Comparison of ENCODE assay signal across 25 cellular contexts in genomic region chr5:76245571-76245970, GRCh38.
DNase-seq lines count a peak whose midpoint lies in the region; ATAC-seq, FAIRE-seq and TF ChIP-seq lines count a peak whose summit lies in the region.
"Had no signal": no experiment of that assay in that cellular context is flagged by ENCODE, and none has a peak within 500 bp of the region (broad histone marks: within the 10 kb centered on the region; RNA-seq: fewer than 3 reads in every experiment).

No MANE protein-coding gene starts in this region.

- TF ChIP-seq RAD21 in SK-N-SH (IDR thresholded peaks at IDR 0.05; ENCODE audit: low read length) (no peak), H1 (IDR thresholded peaks at IDR 0.05 in 1 of 2, conservative IDR thresholded peaks at IDR 0.05 in 1 of 2; ENCODE audit: low read depth in 2 of 2, low read length in 2 of 2) (no peak)

- H3K79me1 ChIP-seq in H1 (ENCODE audit: low read depth, low read length), result no peaks in the 10 kb centered on the region

- H3K9ac ChIP-seq in SK-N-SH (no peak overlapping the region), H1 (replicated peaks in 1 of 4; ENCODE audit: extremely low read depth in 1 of 4, low read depth in 3 of 4, low read length in 3 of 4) (no peak overlapping the region), PC-3 (ENCODE audit: low read length) (no peak overlapping the region)
- H3K9ac ChIP-seq: BLaER1 treated with 17β-estradiol and CSF1 and Interleukin-3, amounts not matched to agents 10 nM and 100 nM had no signal

- 24% methylated on average over 3 of the region's 3 CpGs for WGBS in SK-N-SH (ENCODE audit: low lambda C conversion rate)
- WGBS in H1 (ENCODE audit: extremely low coverage in 1 of 2, insufficient coverage in 1 of 2, insufficient read length in 1 of 2, insufficient replicate concordance in 2 of 2, low coverage in 1 of 2, low lambda C conversion rate in 2 of 2, missing lambda C conversion rate in 1 of 2), 2 experiments, result 89% methylated on average over 3 of the region's 3 CpGs; no CpG with 5 or more reads in 1 of the 2 experiments

- H3K9me2 ChIP-seq in SK-N-SH, result no peaks in the 10 kb centered on the region
- no peaks in the 10 kb centered on the region for H3K9me2 ChIP-seq in PC-3 (replicated peaks; ENCODE audit: low read length)

- CTCF ChIA-PET in SK-N-SH (lab: Yijun Ruan, JAX), result interaction anchor here (0.9 to 1.3 kb wide), 4 partner anchors 11 to 529 kb away, joined by 3 to 12 read pairs (median 3); no protein-coding TSS in a partner anchor
- CTCF ChIA-PET in H1 (lab: Charles Lee; ENCODE audit: partially characterized antibody), result interaction anchor here (0.5 to 1.0 kb wide), 3 partner anchors 170 to 527 kb away, joined by 3 to 4 read pairs (median 4); no protein-coding TSS in a partner anchor
- CTCF ChIA-PET in PC-3 (lab: Charles Lee), result no interaction called here

- no peak overlapping the region for H3K4ac ChIP-seq in H1 (replicated peaks; ENCODE audit: insufficient read length, low read depth, low read length)

- peak; percentile 45 for DNase-seq in SK-N-SH
- DNase-seq in NCI-H82 (lab: John Stamatoyannopoulos, UW), result peak; percentile 70
- no peak for DNase-seq in H1 (ENCODE audit: low read depth in 1 of 2, low spot score in 2 of 2)
- no peak for DNase-seq in PC-3
- no peak for DNase-seq in NCI-H510A treated with DMSO at 0.1 percent for 48 hours (lab: John Stamatoyannopoulos, UW)
- DNase-seq: ACHN; AML-193; BE2C; CD4-positive, alpha-beta T cell; CD8-positive, alpha-beta memory T cell; DMS 273 treated with DMSO at 0.1 percent for 48 hours; DMS79; EL; GDM1; HFFc6 had no signal

- H2BK15ac ChIP-seq in H1 (ENCODE audit: low read length), result no peak overlapping the region

- no peak overlapping the region for H2AK5ac ChIP-seq in H1 (ENCODE audit: low read depth, low read length)

- H3F3A ChIP-seq in SK-N-SH (replicated peaks; ENCODE audit: insufficient read depth) (no peaks in the 10 kb centered on the region), PC-3 (ENCODE audit: low read length, unreplicated experiment) (no peaks in the 10 kb centered on the region)

- no peak overlapping the region for H3K18ac ChIP-seq in H1 (ENCODE audit: extremely low read depth, low read length)

- H3K27me3 ChIP-seq in SK-N-SH (ENCODE audit: insufficient read depth), result no peaks in the 10 kb centered on the region
- H3K27me3 ChIP-seq in H1 (replicated peaks in 1 of 4; ENCODE audit: control insufficient read depth in 3 of 4, extremely low read depth in 1 of 4, insufficient read depth in 3 of 4, low read length in 3 of 4), result no peaks in the 10 kb centered on the region
- peaks cover 15% of the 10 kb centered on the region; the same call in 1 of the 2 replicates for H3K27me3 ChIP-seq in PC-3 (ENCODE audit: low read length)
- H3K27me3 ChIP-seq: BE2C; BLaER1 treated with 17β-estradiol and CSF1 and Interleukin-3, amounts not matched to agents 10 nM and 100 nM had no signal

- H4K20me1 ChIP-seq in SK-N-SH (ENCODE audit: insufficient read depth) (no peaks in the 10 kb centered on the region), H1 (replicated peaks in 1 of 2; ENCODE audit: control insufficient read depth in 1 of 2, insufficient read depth in 2 of 2, low read length in 2 of 2) (no peaks in the 10 kb centered on the region), PC-3 (ENCODE audit: low read length) (no peaks in the 10 kb centered on the region)
- H4K20me1 ChIP-seq: BLaER1 treated with 17β-estradiol and CSF1 and Interleukin-3, amounts not matched to agents 10 nM and 100 nM had no signal

- no peak overlapping the region for H2BK120ac ChIP-seq in H1 (replicated peaks; ENCODE audit: low read depth, low read length)

- intact Hi-C loops in PC-3 (cut with micrococcal nuclease), result no loop called here

- TF ChIP-seq EP300 in SK-N-SH (IDR thresholded peaks at IDR 0.05; ENCODE audit: borderline replicate concordance in 1 of 2, low read depth in 1 of 2, low read length in 1 of 2), result peak in 1 of 2 experiments; percentile 49; a peak in 2 of 4 replicates
- no peak for TF ChIP-seq EP300 in H1 (IDR thresholded peaks at IDR 0.05; ENCODE audit: borderline replicate concordance in 1 of 2, low read depth in 2 of 2, low read length in 2 of 2)

- POLR2A ChIA-PET in SK-N-SH (lab: Yijun Ruan, JAX) (no interaction called here), H1 (lab: Charles Lee; ENCODE audit: partially characterized antibody) (no interaction called here), PC-3 (lab: Charles Lee; ENCODE audit: unreplicated experiment) (no interaction called here)

- peak overlapping the region; percentile 73 for H3K56ac ChIP-seq in H1 (replicated peaks; ENCODE audit: insufficient read length, low read depth, low read length)

- H3K4me3 ChIP-seq in SK-N-SH (ENCODE audit: low read depth in 2 of 2, low read length in 1 of 2) (no peak overlapping the region), H1 (ENCODE audit: extremely low read depth in 1 of 4, insufficient read depth in 2 of 4, low read depth in 3 of 4, low read length in 4 of 4) (no peak overlapping the region), PC-3 (ENCODE audit: low read length) (no peak overlapping the region)
- H3K4me3 ChIP-seq: BLaER1 treated with 17β-estradiol and CSF1 and Interleukin-3, amounts not matched to agents 10 nM and 100 nM; GM12878; GM23338; HAP-1 had no signal

- no peak overlapping the region for H2BK12ac ChIP-seq in H1 (ENCODE audit: low read depth, low read length)

- no peaks in the 10 kb centered on the region; the same call in 1 of the 2 replicates for H3K23me2 ChIP-seq in H1 (ENCODE audit: low read depth, low read length)

- BruUV-seq in PC-3 (replicated peaks; lab: Mats Ljungman, UMichigan), result no TSS peak

- H3K23ac ChIP-seq in H1 (ENCODE audit: insufficient read length), result no peak overlapping the region

- H3K27ac ChIP-seq in SK-N-SH (ENCODE audit: low read depth in 2 of 2, low read length in 1 of 2) (no peak overlapping the region), H1 (ENCODE audit: low read depth, low read length) (no peak overlapping the region), PC-3 (ENCODE audit: low read length) (no peak overlapping the region)
- H3K27ac ChIP-seq: 22Rv1; BLaER1 treated with 17β-estradiol and CSF1 and Interleukin-3, amounts not matched to agents 10 nM and 100 nM had no signal

- no peak for FAIRE-seq in H1 (lab: Jason Lieb, UNC)
- FAIRE-seq: A204.1, D721Med, GM12878, GM19239, H54 had no signal

- H4K5ac ChIP-seq in H1 (ENCODE audit: insufficient read length, low read depth, low read length), result no peak overlapping the region

- ATAC-seq in SK-N-SH treated with all-trans-retinoic acid at 6 μM for 48 hours, result no peak
- ATAC-seq in PC-3, result no peak
- ATAC-seq: GM12878, GM23338 had no signal

- H3K36me3 ChIP-seq in SK-N-SH (replicated peaks in 1 of 2; ENCODE audit: control insufficient read depth in 1 of 2, insufficient read depth in 2 of 2, low read length in 1 of 2) (no peaks in the 10 kb centered on the region), H1 (ENCODE audit: control insufficient read depth in 2 of 4, insufficient read depth in 4 of 4, low read length in 3 of 4) (no peaks in the 10 kb centered on the region), PC-3 (ENCODE audit: low read depth, low read length) (no peaks in the 10 kb centered on the region)
- H3K36me3 ChIP-seq: BE2C; BLaER1 treated with 17β-estradiol and CSF1 and Interleukin-3, amounts not matched to agents 10 nM and 100 nM; HAP-1 had no signal

- H3K4me1 ChIP-seq in SK-N-SH (ENCODE audit: control insufficient read depth in 1 of 2, insufficient read depth in 2 of 2, low read depth in 1 of 2, low read length in 1 of 2), result peaks cover 0 to 8% of the 10 kb centered on the region in 2 experiments; a peak in 2 of 4 replicates
- H3K4me1 ChIP-seq in H1 (replicated peaks in 1 of 4; ENCODE audit: control insufficient read depth in 3 of 4, insufficient read depth in 4 of 4, low read length in 3 of 4), result no peaks in the 10 kb centered on the region
- no peaks in the 10 kb centered on the region for H3K4me1 ChIP-seq in PC-3 (ENCODE audit: insufficient read depth, low read length)
- H3K4me1 ChIP-seq: BE2C, HAP-1 had no signal

- TF ChIP-seq POLR2A in H1 (IDR thresholded peaks at IDR 0.05; ENCODE audit: control extremely low read depth in 1 of 2, low read depth in 2 of 2, low read length in 2 of 2), result no peak

- H2BK20ac ChIP-seq in H1 (ENCODE audit: low read length), result no peak overlapping the region

- no peak overlapping the region for H4K91ac ChIP-seq in H1 (replicated peaks; ENCODE audit: insufficient read length, low read length)

- TF ChIP-seq CTCF in SK-N-SH (IDR thresholded peaks at IDR 0.05) (no peak), H1 (IDR thresholded peaks at IDR 0.05; ENCODE audit: control extremely low read depth in 1 of 3, insufficient read depth in 1 of 3, low read depth in 1 of 3, low read length in 3 of 3) (no peak), PC-3 (conservative IDR thresholded peaks at IDR 0.05; ENCODE audit: low read depth, low read length) (no peak)

- H4K8ac ChIP-seq in H1 (ENCODE audit: extremely low read depth, insufficient read depth, low read length), result no peak overlapping the region

- H3K14ac ChIP-seq in H1 (ENCODE audit: insufficient read length), result no peak overlapping the region

- no peak overlapping the region for H3K4me2 ChIP-seq in SK-N-SH
- no peak overlapping the region for H3K4me2 ChIP-seq in H1 (ENCODE audit: insufficient read depth in 1 of 2, low read depth in 2 of 2, low read length in 2 of 2)
- no peak overlapping the region for H3K4me2 ChIP-seq in PC-3 (ENCODE audit: low read length)
- H3K4me2 ChIP-seq: BLaER1 treated with 17β-estradiol and CSF1 and Interleukin-3, amounts not matched to agents 10 nM and 100 nM; GM23338 had no signal

- H2BK5ac ChIP-seq in H1 (ENCODE audit: low read depth, low read length), result no peak overlapping the region

- no peaks in the 10 kb centered on the region for H3K79me2 ChIP-seq in SK-N-SH (ENCODE audit: insufficient read depth)
- H3K79me2 ChIP-seq in H1 (ENCODE audit: control insufficient read depth in 1 of 2, insufficient read depth in 2 of 2, low read length in 2 of 2), result no peaks in the 10 kb centered on the region
- no peaks in the 10 kb centered on the region for H3K79me2 ChIP-seq in PC-3 (ENCODE audit: low read length)

- H2AFZ ChIP-seq in SK-N-SH (ENCODE audit: low read depth), result no peak overlapping the region
- H2AFZ ChIP-seq in H1 (ENCODE audit: low read length), result no peak overlapping the region
- H2AFZ ChIP-seq in PC-3 (ENCODE audit: low read length), result no peak overlapping the region
- H2AFZ ChIP-seq: GM23338 had no signal

- no peaks in the 10 kb centered on the region for H3K9me3 ChIP-seq in SK-N-SH
- H3K9me3 ChIP-seq in H1 (ENCODE audit: insufficient read depth in 2 of 2, low read depth in 1 of 2, low read length in 1 of 2), result no peaks in the 10 kb centered on the region
- no peaks in the 10 kb centered on the region for H3K9me3 ChIP-seq in PC-3 (ENCODE audit: low read length)
- H3K9me3 ChIP-seq: BE2C; BLaER1 treated with 17β-estradiol and CSF1 and Interleukin-3, amounts not matched to agents 10 nM and 100 nM; HAP-1 had no signal

TF ChIP-seq in H1, 55 proteins besides CTCF, POLR2A, EP300 and RAD21:
- no peak for TF ChIP-seq CREB1 (IDR thresholded peaks at IDR 0.05)
- no peak for TF ChIP-seq NRF1 (IDR thresholded peaks at IDR 0.05; ENCODE audit: low read depth, low read length)
- TF ChIP-seq POU5F1 (IDR thresholded peaks at IDR 0.05; ENCODE audit: low read depth, low read length), result no peak

Comparison
In these comparisons a context has a peak if more than half of its experiments do, and no peak if none do; other contexts are left out.
1. DNase-seq: peak in SK-N-SH (single experiment) and NCI-H82 (single experiment); none in H1 (0 of 2), PC-3 (single experiment) and NCI-H510A treated with DMSO at 0.1 percent for 48 hours (single experiment).